15 cellular contexts compared by ENCODE assay signal in genomic region chr2:208983476-208983875, GRCh38.
"Had no signal": no experiment of that assay in that cellular context is flagged by ENCODE, and none has a peak within 500 bp of the region (broad histone marks: within the 10 kb centered on the region; RNA-seq: fewer than 3 reads in every experiment).

No MANE protein-coding gene starts in this region.

- H3K4me1 Mint-ChIP-seq: activated CD4-positive, alpha-beta memory T cell treated with anti-CD3 and anti-CD28 coated beads, Interleukin-2, amount 10 ng/mL, durations not matched to agents 7 days and 5 days; activated CD4-positive, alpha-beta T cell treated with anti-CD3 and anti-CD28 coated beads for 36 hours; activated naive CD8-positive, alpha-beta T cell treated with anti-CD3 and anti-CD28 coated beads, Interleukin-2, amount 10 ng/mL, durations not matched to agents 7 days and 5 days; neural progenitor cell had no signal

- ATAC-seq: activated CD4-positive, alpha-beta T cell treated with anti-CD3 and anti-CD28 coated beads for 36 hours; activated T-cell treated with anti-CD3 and anti-CD28 coated beads, Interleukin-2, amount 50 U/mL, for 72 hours; gastroesophageal sphincter had no signal

- H3K36me3 Mint-ChIP-seq: activated naive CD8-positive, alpha-beta T cell treated with anti-CD3 and anti-CD28 coated beads, Interleukin-2, amount 10 ng/mL, durations not matched to agents 7 days and 5 days; neural progenitor cell had no signal

- H3K4me3 ChIP-seq: ascending aorta, gastroesophageal sphincter, neural progenitor cell, ovary, tibial artery had no signal

- H3K9me3 Mint-ChIP-seq: activated CD4-positive, alpha-beta memory T cell treated with anti-CD3 and anti-CD28 coated beads, Interleukin-2, amount 10 ng/mL, durations not matched to agents 7 days and 5 days; neural progenitor cell had no signal

- H2AFZ ChIP-seq: neural progenitor cell had no signal

- H3K4me3 Mint-ChIP-seq: activated CD4-positive, alpha-beta memory T cell treated with anti-CD3 and anti-CD28 coated beads, Interleukin-2, amount 10 ng/mL, durations not matched to agents 7 days and 5 days; activated CD4-positive, alpha-beta T cell treated with anti-CD3 and anti-CD28 coated beads for 36 hours; activated naive CD8-positive, alpha-beta T cell treated with anti-CD3 and anti-CD28 coated beads, Interleukin-2, amount 10 ng/mL, durations not matched to agents 7 days and 5 days; activated T-cell treated with anti-CD3 and anti-CD28 coated beads, Interleukin-2, amount 50 U/mL, for 72 hours; neural progenitor cell had no signal

- H3K9ac ChIP-seq: neural progenitor cell had no signal

- H3K27ac ChIP-seq: ascending aorta, gastroesophageal sphincter, neural progenitor cell, ovary, tibial artery had no signal

- H3K4me1 ChIP-seq: ascending aorta, gastroesophageal sphincter, neural progenitor cell, tibial artery had no signal

- FAIRE-seq: colon, endothelial cell of umbilical vein had no signal

- H3K9me3 ChIP-seq: ascending aorta, gastroesophageal sphincter, ovary, tibial artery had no signal

- H3K27ac Mint-ChIP-seq: activated CD4-positive, alpha-beta memory T cell treated with anti-CD3 and anti-CD28 coated beads, Interleukin-2, amount 10 ng/mL, durations not matched to agents 7 days and 5 days; activated CD4-positive, alpha-beta T cell treated with anti-CD3 and anti-CD28 coated beads for 36 hours; activated naive CD8-positive, alpha-beta T cell treated with anti-CD3 and anti-CD28 coated beads, Interleukin-2, amount 10 ng/mL, durations not matched to agents 7 days and 5 days; activated T-cell treated with anti-CD3 and anti-CD28 coated beads, Interleukin-2, amount 50 U/mL, for 72 hours; neural progenitor cell had no signal

- H3K27me3 ChIP-seq: ascending aorta, gastroesophageal sphincter, neural progenitor cell, ovary, tibial artery had no signal

- H3K27me3 Mint-ChIP-seq: activated CD4-positive, alpha-beta memory T cell treated with anti-CD3 and anti-CD28 coated beads, Interleukin-2, amount 10 ng/mL, durations not matched to agents 7 days and 5 days; activated CD4-positive, alpha-beta T cell treated with anti-CD3 and anti-CD28 coated beads for 36 hours; activated naive CD8-positive, alpha-beta T cell treated with anti-CD3 and anti-CD28 coated beads, Interleukin-2, amount 10 ng/mL, durations not matched to agents 7 days and 5 days had no signal

- DNase-seq: activated CD4-positive, alpha-beta memory T cell treated with anti-CD3 and anti-CD28 coated beads, Interleukin-2, amount 10 ng/mL, durations not matched to agents 7 days and 5 days; activated CD4-positive, alpha-beta T cell treated with anti-CD3 and anti-CD28 coated beads for 36 hours; activated gamma-delta T cell treated with Interleukin-2 at 50 U/mL for 16 hours; activated naive CD8-positive, alpha-beta T cell treated with anti-CD3 and anti-CD28 coated beads, Interleukin-2, amount 10 ng/mL, durations not matched to agents 7 days and 5 days; activated T-cell treated with anti-CD3 and anti-CD28 coated beads, Interleukin-2, amount 50 U/mL, for 72 hours; kidney glomerular epithelial cell; ovary; retina; T-helper 9 cell; tibial artery had no signal

- H3K36me3 ChIP-seq: ascending aorta, gastroesophageal sphincter, neural progenitor cell, ovary, tibial artery had no signal

- H3K4me2 ChIP-seq: neural progenitor cell had no signal
